6 cellular contexts compared by ENCODE assay signal in the genomic region with DNA sequence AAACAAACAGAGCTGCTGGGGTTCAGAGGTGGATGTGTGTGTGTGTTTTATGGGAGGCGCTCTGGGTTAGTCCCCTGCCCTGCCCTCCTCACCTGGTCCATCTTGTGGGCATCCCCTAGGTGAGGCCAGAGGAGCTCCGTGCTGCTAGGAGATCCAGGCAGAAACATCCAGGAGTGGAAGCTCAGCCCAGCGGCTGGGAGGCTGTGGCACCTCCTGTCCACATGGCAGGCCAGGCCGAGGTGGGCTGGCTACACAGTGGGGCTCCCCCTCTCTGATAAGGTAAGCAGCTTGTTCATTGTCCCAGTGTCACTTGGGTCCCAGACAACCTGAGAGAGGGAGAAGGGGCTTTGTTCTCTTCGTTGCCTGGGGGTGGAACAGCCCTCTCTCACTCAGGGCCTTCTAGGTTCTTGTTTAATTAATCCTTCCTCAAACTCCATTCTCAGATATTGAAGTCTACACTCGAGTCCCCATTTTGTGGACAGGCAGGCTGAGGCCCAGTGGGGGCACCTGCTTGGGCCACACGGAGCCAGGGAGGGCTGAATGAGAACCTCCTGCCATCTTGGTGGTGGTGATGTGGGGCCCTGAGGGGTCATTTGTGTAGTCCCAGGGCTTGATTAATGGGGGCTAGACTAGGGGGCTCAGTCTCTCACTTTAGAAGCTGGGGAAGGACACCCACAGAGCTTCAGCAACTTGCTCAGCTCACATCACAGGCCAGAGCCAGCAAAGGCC.
"Had no signal": no experiment of that assay in that cellular context is flagged by ENCODE, and none has a peak within 500 bp of the region (broad histone marks: within the 10 kb centered on the region; RNA-seq: fewer than 3 reads in every experiment).

No MANE protein-coding gene starts in this region.

- ATAC-seq: K562 had no signal

- H3K27ac ChIP-seq: GM23248 had no signal

- DNase-seq: GM23248, GOT3, H9, HCEC 1CT, IMR-90 had no signal

- H2AFZ ChIP-seq: GM23248 had no signal

- H3K4me3 Mint-ChIP-seq: H9 had no signal

- H3K9ac ChIP-seq: GM23248 had no signal

- H3K4me3 ChIP-seq: GM23248, K562 had no signal

- H3K27ac Mint-ChIP-seq: H9 had no signal

- H3K9me3 Mint-ChIP-seq: H9 had no signal
